Comparison of ENCODE assay signal across 32 cellular contexts in the genomic region with DNA sequence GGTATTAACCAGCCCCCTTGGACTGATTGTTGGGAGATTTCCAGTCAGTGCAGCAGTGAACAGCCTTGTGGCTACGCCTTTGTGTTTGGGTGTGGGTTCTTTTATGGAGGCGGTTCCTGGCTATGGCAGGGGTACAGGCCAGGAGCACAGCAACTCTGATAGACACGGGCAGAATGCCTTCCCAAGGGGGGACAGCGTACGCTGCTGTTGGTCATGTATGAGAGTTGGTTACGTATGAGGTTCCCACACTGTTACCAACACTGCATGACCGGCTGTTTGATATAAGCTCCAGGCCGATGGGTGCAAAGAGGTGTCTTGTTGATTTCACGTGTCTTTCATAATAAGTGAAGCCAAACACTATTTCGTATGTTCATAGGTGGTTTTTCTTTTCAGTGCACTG.
"Had no signal": no experiment of that assay in that cellular context is flagged by ENCODE, and none has a peak within 500 bp of the region (broad histone marks: within the 10 kb centered on the region; RNA-seq: fewer than 3 reads in every experiment).

No MANE protein-coding gene starts in this region.

- H3K4me3 ChIP-seq: adrenal gland, body of pancreas, breast epithelium had no signal

- H3K27ac Mint-ChIP-seq: activated B cell treated with CpG ODN at 0.5 μM for 24 hours; activated CD4-positive, alpha-beta memory T cell treated with anti-CD3 and anti-CD28 coated beads for 36 hours; activated naive CD4-positive, alpha-beta T cell treated with anti-CD3 and anti-CD28 coated beads, Interleukin-2, amount 50 U/mL, for 72 hours; activated T-helper 1 cell treated with anti-CD3 and anti-CD28 coated beads, Interleukin-12 subunit alpha, Interleukin-12 subunit beta, Interleukin-2, Interleukin-4 antibody, amounts not matched to agents 30 ng/mL and 10 ng/mL and 1 ng/mL, durations not matched to agents 14 hours and 24 hours and 36 hours; T-helper 17 cell had no signal

- H3K9me3 ChIP-seq: adrenal gland, body of pancreas had no signal

- H3K4me1 Mint-ChIP-seq: activated B cell treated with CpG ODN at 0.5 μM for 24 hours, T-helper 17 cell had no signal

- H3K36me3 ChIP-seq: adrenal gland, breast epithelium had no signal

- DNase-seq: activated B cell treated with CpG ODN at 0.5 μM for 24 hours; activated CD4-positive, alpha-beta memory T cell treated with anti-CD3 and anti-CD28 coated beads for 36 hours; activated CD4-positive, alpha-beta T cell treated with anti-CD3 and anti-CD28 coated beads for 4 hours; activated CD4-positive, alpha-beta T cell treated with anti-CD3 and anti-CD28 coated beads, Interleukin-2, amount 50 U/mL, for 1 hour; activated CD4-positive, CD25-positive, alpha-beta regulatory T cell treated with anti-CD3 and anti-CD28 coated beads, Interleukin-2, amount 50 U/mL, for 72 hours; activated CD8-positive, alpha-beta memory T cell treated with anti-CD3 and anti-CD28 coated beads, Interleukin-2, amount 50 U/mL, for 4 hours; activated naive CD4-positive, alpha-beta T cell; adrenal gland; body of pancreas; caudate nucleus; cerebellar nuclear complex; Karpas-422; KBM-7; NCI-H1105; NCI-H1417 treated with DMSO at 0.1 percent for 48 hours; NCI-H187 treated with DMSO at 0.1 percent for 48 hours; NCI-H2081; NCI-H2171 treated with DMSO at 0.1 percent for 48 hours; NCI-H2227 treated with DMSO at 0.1 percent for 48 hours; NCI-H446; NCI-H524; NCI-H69; NCI-H82; SHP77 treated with DMSO at 0.1 percent for 48 hours; T-cell; T-helper 17 cell; T-helper 9 cell had no signal

- H3K27me3 ChIP-seq: adrenal gland, body of pancreas, breast epithelium had no signal

- ATAC-seq: activated naive CD4-positive, alpha-beta T cell treated with anti-CD3 and anti-CD28 coated beads, Interleukin-2, amount 50 U/mL, for 72 hours; body of pancreas; Panc1; SK-N-SH treated with all-trans-retinoic acid at 6 μM for 48 hours; T-cell; T-helper 17 cell had no signal

- H3K4me1 ChIP-seq: adrenal gland, body of pancreas, breast epithelium had no signal

- H3K4me3 Mint-ChIP-seq: activated B cell treated with CpG ODN at 0.5 μM for 24 hours; activated CD4-positive, alpha-beta memory T cell treated with anti-CD3 and anti-CD28 coated beads for 36 hours; activated T-helper 1 cell treated with anti-CD3 and anti-CD28 coated beads, Interleukin-12 subunit alpha, Interleukin-12 subunit beta, Interleukin-2, Interleukin-4 antibody, amounts not matched to agents 30 ng/mL and 10 ng/mL and 1 ng/mL, durations not matched to agents 14 hours and 24 hours and 36 hours; T-cell; T-helper 17 cell had no signal

- H3K27me3 Mint-ChIP-seq: activated CD4-positive, alpha-beta memory T cell treated with anti-CD3 and anti-CD28 coated beads for 36 hours; T-cell; T-helper 17 cell had no signal

- H3K27ac ChIP-seq: adrenal gland, body of pancreas, breast epithelium had no signal
